Comparison of ENCODE assay signal across 9 cellular contexts in genomic region chr12:80837342-80837978, GRCh38.
DNase-seq lines count a peak whose midpoint lies in the region; ATAC-seq and TF ChIP-seq lines count a peak whose summit lies in the region.
"Had no signal": no experiment of that assay in that cellular context is flagged by ENCODE, and none has a peak within 500 bp of the region (broad histone marks: within the 10 kb centered on the region; RNA-seq: fewer than 3 reads in every experiment).

No MANE protein-coding gene starts in this region.

- DNase-seq in NCI-H1092 treated with DMSO at 0.1 percent for 48 hours (lab: John Stamatoyannopoulos, UW) (peak; percentile 27), NCI-H1092 (lab: John Stamatoyannopoulos, UW) (no peak), NCI-H2171 treated with DMSO at 0.1 percent for 48 hours (lab: John Stamatoyannopoulos, UW) (peak; percentile 41), cerebellar cortex (ENCODE audit: low spot score) (peak; percentile 86), lower lobe of right lung (no peak)
- no peak for DNase-seq in activated effector memory CD4-positive, alpha-beta T cell treated with anti-CD3 and anti-CD28 coated beads, Interleukin-2, amount 50 U/mL, for 16 hours

- ATAC-seq in HG03045 (IDR thresholded peaks at IDR 0.05; ENCODE audit: unreplicated experiment) (peak; percentile 51), lower lobe of right lung (peak; percentile 80 to 88), GM18505 (IDR thresholded peaks at IDR 0.05; ENCODE audit: unreplicated experiment) (no peak)

- H3K27me3 ChIP-seq in lower lobe of right lung (ENCODE audit: low read depth) = no peaks in the 10 kb centered on the region
- H3K27me3 ChIP-seq: BLaER1 treated with 17β-estradiol and CSF1 and Interleukin-3, amounts not matched to agents 10 nM and 100 nM had no signal

- no peaks in the 10 kb centered on the region for H3K9me3 ChIP-seq in lower lobe of right lung
- H3K9me3 ChIP-seq: BLaER1 treated with 17β-estradiol and CSF1 and Interleukin-3, amounts not matched to agents 10 nM and 100 nM had no signal

- no peak for TF ChIP-seq POLR2A in GM18505 (IDR thresholded peaks at IDR 0.05; ENCODE audit: borderline replicate concordance, extremely low read depth, insufficient read depth, insufficient read length)

- intact Hi-C loops in lower lobe of right lung (cut with DNase I) = no loop called here

- peak overlapping the region; percentile 31 for H3K27ac ChIP-seq in lower lobe of right lung
- H3K27ac ChIP-seq: BLaER1 treated with 17β-estradiol and CSF1 and Interleukin-3, amounts not matched to agents 10 nM and 100 nM had no signal

- H3K4me1 ChIP-seq in lower lobe of right lung = peaks cover 4% of the 10 kb centered on the region

- H3K4me3 ChIP-seq in lower lobe of right lung = no peak overlapping the region
- H3K4me3 ChIP-seq: BLaER1 treated with 17β-estradiol and CSF1 and Interleukin-3, amounts not matched to agents 10 nM and 100 nM had no signal

- no peaks in the 10 kb centered on the region for H3K36me3 ChIP-seq in lower lobe of right lung
- H3K36me3 ChIP-seq: BLaER1 treated with 17β-estradiol and CSF1 and Interleukin-3, amounts not matched to agents 10 nM and 100 nM had no signal

- peak; percentile 61 for TF ChIP-seq CTCF in lower lobe of right lung (IDR thresholded peaks at IDR 0.05)

Comparison
In these comparisons a context has a peak if more than half of its experiments do, and no peak if none do; other contexts are left out.
1. DNase-seq: peak in NCI-H1092 treated with DMSO at 0.1 percent for 48 hours (single experiment), NCI-H2171 treated with DMSO at 0.1 percent for 48 hours (single experiment) and cerebellar cortex (single experiment); none in NCI-H1092 (single experiment), lower lobe of right lung (single experiment) and activated effector memory CD4-positive, alpha-beta T cell treated with anti-CD3 and anti-CD28 coated beads, Interleukin-2, amount 50 U/mL, for 16 hours (single experiment).